ENCODE assay signal across 8 cellular contexts in genomic region chr2:41736105-41736567, GRCh38.
DNase-seq lines count a peak whose midpoint lies in the region; ATAC-seq and TF ChIP-seq lines count a peak whose summit lies in the region.

No MANE protein-coding gene starts in this region.

- no peaks in the 10 kb centered on the region for H3K79me2 ChIP-seq in neural progenitor cell (ENCODE audit: low read depth)

- CTCF ChIA-PET in GM10248 (lab: Yijun Ruan, JAX): interaction anchor here (2.4 kb wide), 1 partner anchor 21 kb away, joined by 6 read pairs; no protein-coding TSS in a partner anchor

- no peaks in the 10 kb centered on the region for H3K9me3 ChIP-seq in neural progenitor cell (ENCODE audit: low read depth)

- no peaks in the 10 kb centered on the region for H3K36me3 Mint-ChIP-seq in dendritic cell treated with granulocyte-macrophage colony-stimulating factor and Interleukin-4, amounts not matched to agents 40 ng/mL and 50 ng/mL, for 4 days (ENCODE audit: low read depth)
- no peaks in the 10 kb centered on the region for H3K36me3 Mint-ChIP-seq in neural progenitor cell
- no peaks in the 10 kb centered on the region for H3K36me3 Mint-ChIP-seq in endothelial cell (ENCODE audit: low read depth, unreplicated experiment)

- H3K9ac ChIP-seq in neural progenitor cell: no peak overlapping the region

- peaks cover 17% of the 10 kb centered on the region for H3K4me1 ChIP-seq in neural progenitor cell

- intact Hi-C loops in dendritic cell treated with granulocyte-macrophage colony-stimulating factor and Interleukin-4, amounts not matched to agents 40 ng/mL and 50 ng/mL, for 4 days (cut with micrococcal nuclease): no loop called here

- no peak overlapping the region for H3K27ac ChIP-seq in neural progenitor cell

- H3K27me3 Mint-ChIP-seq in dendritic cell treated with granulocyte-macrophage colony-stimulating factor and Interleukin-4, amounts not matched to agents 40 ng/mL and 50 ng/mL, for 4 days: no peaks in the 10 kb centered on the region
- peaks cover 2% of the 10 kb centered on the region for H3K27me3 Mint-ChIP-seq in neural progenitor cell (ENCODE audit: insufficient read depth, low read depth)
- H3K27me3 Mint-ChIP-seq in endothelial cell (ENCODE audit: unreplicated experiment): peaks cover 1% of the 10 kb centered on the region

- no peaks in the 10 kb centered on the region for H3K27me3 ChIP-seq in neural progenitor cell

- peak; percentile 13 for DNase-seq in EH (ENCODE audit: low read depth)
- no peak for DNase-seq in neural progenitor cell (ENCODE audit: low spot score)
- no peak for DNase-seq in GM10248 (ENCODE audit: extremely low spot score)
- no peak for DNase-seq in NCI-H1417 (lab: John Stamatoyannopoulos, UW)
- no peak for DNase-seq in endothelial cell (ENCODE audit: low spot score)

- H3K4me2 ChIP-seq in neural progenitor cell: no peak overlapping the region

- no peaks in the 10 kb centered on the region for H3K36me3 ChIP-seq in neural progenitor cell

- H4K20me1 ChIP-seq in neural progenitor cell (ENCODE audit: low read depth): no peaks in the 10 kb centered on the region

- H3F3A ChIP-seq in neural progenitor cell (ENCODE audit: low read depth): no peaks in the 10 kb centered on the region

- no peaks in the 10 kb centered on the region for H3K9me3 Mint-ChIP-seq in dendritic cell treated with granulocyte-macrophage colony-stimulating factor and Interleukin-4, amounts not matched to agents 40 ng/mL and 50 ng/mL, for 4 days
- H3K9me3 Mint-ChIP-seq in neural progenitor cell: peaks cover 6% of the 10 kb centered on the region
- no peaks in the 10 kb centered on the region for H3K9me3 Mint-ChIP-seq in endothelial cell (ENCODE audit: unreplicated experiment)

- H3K4me1 Mint-ChIP-seq in dendritic cell treated with granulocyte-macrophage colony-stimulating factor and Interleukin-4, amounts not matched to agents 40 ng/mL and 50 ng/mL, for 4 days (ENCODE audit: low read depth): peaks cover 20% of the 10 kb centered on the region
- H3K4me1 Mint-ChIP-seq in neural progenitor cell (peaks cover 15% of the 10 kb centered on the region), endothelial cell (ENCODE audit: unreplicated experiment) (no peaks in the 10 kb centered on the region)

- H2AFZ ChIP-seq in neural progenitor cell (replicated peaks): no peak overlapping the region

- peak overlapping the region; percentile 22 for H3K4me3 Mint-ChIP-seq in dendritic cell treated with granulocyte-macrophage colony-stimulating factor and Interleukin-4, amounts not matched to agents 40 ng/mL and 50 ng/mL, for 4 days
- no peak overlapping the region for H3K4me3 Mint-ChIP-seq in neural progenitor cell
- H3K4me3 Mint-ChIP-seq in endothelial cell (ENCODE audit: unreplicated experiment): no peak overlapping the region

- TF ChIP-seq CTCF in neural progenitor cell (IDR thresholded peaks at IDR 0.05): no peak
- TF ChIP-seq CTCF in GM10248 (IDR thresholded peaks at IDR 0.05; ENCODE audit: control extremely low read depth, extremely low read depth, low read depth, missing control alignments): no peak
- no peak for TF ChIP-seq CTCF in endothelial cell (IDR thresholded peaks at IDR 0.05; ENCODE audit: unreplicated experiment)

- no peak overlapping the region for H3K4me3 ChIP-seq in neural progenitor cell

- POLR2A ChIA-PET in GM10248 (lab: Yijun Ruan, JAX): no interaction called here

- ATAC-seq in GM21447 (IDR thresholded peaks at IDR 0.05; ENCODE audit: unreplicated experiment): peak; percentile 87
- ATAC-seq in HG03558 (IDR thresholded peaks at IDR 0.05; ENCODE audit: extremely low read depth, unreplicated experiment): peak; percentile 94

- peak overlapping the region; percentile 77 for H3K27ac Mint-ChIP-seq in dendritic cell treated with granulocyte-macrophage colony-stimulating factor and Interleukin-4, amounts not matched to agents 40 ng/mL and 50 ng/mL, for 4 days
- no peak overlapping the region for H3K27ac Mint-ChIP-seq in neural progenitor cell
- H3K27ac Mint-ChIP-seq in endothelial cell (ENCODE audit: unreplicated experiment): no peak overlapping the region
